ENCODE assay signal across 9 cellular contexts in genomic region chr17:58382108-58382884, GRCh38. TPM values are rescaled to one million over a fixed set of nuclear protein-coding genes. Genes with fewer than 3 reads are reported as not detected.
DNase-seq lines count a peak whose midpoint lies in the region; ATAC-seq, FAIRE-seq and TF ChIP-seq lines count a peak whose summit lies in the region.
"Had no signal": no experiment of that assay in that cellular context is flagged by ENCODE, and none has a peak within 500 bp of the region (broad histone marks: within the 10 kb centered on the region; RNA-seq: fewer than 3 reads in every experiment).

No MANE protein-coding gene starts in this region.

- H3K9me3 ChIP-seq in GM12878 (replicated peaks; ENCODE audit: control insufficient read depth, insufficient read depth, low read length) = no peaks in the 10 kb centered on the region

- H3K4me1 Mint-ChIP-seq in activated T-cell treated with anti-CD3 and anti-CD28 coated beads, Interleukin-2, amount 50 U/mL, for 24 hours (ENCODE audit: low read depth) = peaks cover 46% of the 10 kb centered on the region
- H3K4me1 Mint-ChIP-seq in type B pancreatic cell (ENCODE audit: unreplicated experiment) = peaks cover 54% of the 10 kb centered on the region

- peak overlapping the region; percentile 53 for H3K4me2 ChIP-seq in GM12878 (ENCODE audit: control insufficient read depth, insufficient read depth)

- CTCF ChIA-PET in GM12878 (lab: Yijun Ruan, JAX) = interaction anchor here (0.8 to 3.6 kb wide), 11 partner anchors 13 to 77 kb away, joined by 3 to 17 read pairs (median 5); partner anchors contain the start of genes RNF43 and SUPT4H1

- RAD21 ChIA-PET in GM12878 (lab: Charles Lee; ENCODE audit: unreplicated experiment) = interaction anchor here (0.7 to 8.4 kb wide), 8 partner anchors 10 to 40 kb away, joined by 3 to 70 read pairs (median 3); partner anchors contain the start of genes RNF43 and SUPT4H1

- H4K20me1 ChIP-seq in GM12878 (ENCODE audit: control insufficient read depth, insufficient read depth) = no peaks in the 10 kb centered on the region

- TF ChIP-seq CTCF in GM12878 (IDR thresholded peaks at IDR 0.05 in 2 of 3, conservative IDR thresholded peaks at IDR 0.05 in 1 of 3; ENCODE audit: control insufficient read depth in 2 of 3, extremely low read depth in 1 of 3, insufficient read depth in 1 of 3, low read depth in 3 of 3, low read length in 3 of 3) = no peak
- no peak for TF ChIP-seq CTCF in type B pancreatic cell (conservative IDR thresholded peaks at IDR 0.05)

- ATAC-seq in HG03159 (IDR thresholded peaks at IDR 0.05; ENCODE audit: unreplicated experiment) (peak; percentile 74), GM12878 (peak; percentile 90), HG02678 (IDR thresholded peaks at IDR 0.05; ENCODE audit: unreplicated experiment) (no peak)

- POLR2A ChIA-PET in GM12878 (lab: Charles Lee) = interaction anchor here (0.5 to 5.9 kb wide), 11 partner anchors 9 to 1125 kb away, joined by 3 to 29 read pairs (median 4); partner anchors contain the start of genes RNF43 and SUPT4H1

- no peaks in the 10 kb centered on the region for H3K36me3 Mint-ChIP-seq in activated T-cell treated with anti-CD3 and anti-CD28 coated beads, Interleukin-2, amount 50 U/mL, for 24 hours (ENCODE audit: low read depth)
- peaks cover under 1% of the 10 kb centered on the region for H3K36me3 Mint-ChIP-seq in type B pancreatic cell

- intact Hi-C loops in GM12878 (cut with micrococcal nuclease; ENCODE audit: unreplicated experiment) = loop anchor here (2.0 kb wide), 1 partner anchor 33 kb away; no protein-coding TSS in a partner anchor

- in situ Hi-C loops in GM12878 (cut with MboI) = no loop called here

- SMC1A ChIA-PET in GM12878 (lab: Charles Lee; ENCODE audit: uncharacterized antibody, unreplicated experiment) = interaction anchor here (0.6 to 7.5 kb wide), 17 partner anchors 11 to 146 kb away, joined by 3 to 74 read pairs (median 4); partner anchors contain the start of genes RNF43 and SUPT4H1

- BruUV-seq in GM12878 (replicated peaks; lab: Mats Ljungman, UMichigan) = no TSS peak

- no peaks in the 10 kb centered on the region for H3K27me3 ChIP-seq in GM12878 (replicated peaks in 1 of 2; ENCODE audit: control insufficient read depth in 2 of 2, insufficient read depth in 2 of 2, low read length in 1 of 2)

- no peak overlapping the region; the same call in 1 of the 2 replicates for H3K4me3 ChIP-seq in GM12878

- TF ChIP-seq POLR2A in GM12878 (IDR thresholded peaks at IDR 0.05; ENCODE audit: low read depth, low read length) = no peak

- FAIRE-seq in GM12878 (lab: Jason Lieb, UNC) = no peak

- WGBS in GM12878 (ENCODE audit: insufficient coverage, insufficient replicate concordance, low lambda C conversion rate, missing lambda C conversion rate) = 1% methylated on average over 4 of the region's 4 CpGs

- no peaks in the 10 kb centered on the region; a peak in 2 of 4 replicates for H3K36me3 ChIP-seq in GM12878 (ENCODE audit: control insufficient read depth in 2 of 2, insufficient read depth in 2 of 2, low read length in 1 of 2)

- H3K27ac Mint-ChIP-seq in activated T-cell treated with anti-CD3 and anti-CD28 coated beads, Interleukin-2, amount 50 U/mL, for 24 hours = peak overlapping the region; percentile 63
- peak overlapping the region; percentile 60 for H3K27ac Mint-ChIP-seq in type B pancreatic cell

- no peaks in the 10 kb centered on the region for H3K27me3 Mint-ChIP-seq in activated T-cell treated with anti-CD3 and anti-CD28 coated beads, Interleukin-2, amount 50 U/mL, for 24 hours
- H3K27me3 Mint-ChIP-seq in type B pancreatic cell = no peaks in the 10 kb centered on the region

- no peak overlapping the region for H3K4me3 Mint-ChIP-seq in activated T-cell treated with anti-CD3 and anti-CD28 coated beads, Interleukin-2, amount 50 U/mL, for 24 hours
- H3K4me3 Mint-ChIP-seq in type B pancreatic cell = peak overlapping the region; percentile 44

- no peak for TF ChIP-seq RAD21 in GM12878 (IDR thresholded peaks at IDR 0.05; ENCODE audit: insufficient read depth, low read depth, low read length)

- peak overlapping the region; percentile 42; the same call in 1 of the 2 replicates for H3K27ac ChIP-seq in GM12878 (ENCODE audit: control insufficient read depth, insufficient read depth)

- no peak for DNase-seq in activated T-cell treated with anti-CD3 and anti-CD28 coated beads, Interleukin-2, amount 50 U/mL, for 24 hours
- no peak for DNase-seq in activated T-cell treated with anti-CD3 and anti-CD28 coated beads, Interleukin-2, amount 50 U/mL, for 1 hour
- peak; percentile 44 for DNase-seq in GM12878 (ENCODE audit: low read depth, low spot score)
- no peak for DNase-seq in type B pancreatic cell (ENCODE audit: extremely low spot score, unreplicated experiment)
- no peak for DNase-seq in NCI-H2107 treated with DMSO at 0.1 percent for 48 hours (lab: John Stamatoyannopoulos, UW; ENCODE audit: unreplicated experiment)
- no peak for DNase-seq in SW 1271 (lab: John Stamatoyannopoulos, UW)
- DNase-seq: IMR-90 had no signal

- H2AFZ ChIP-seq in GM12878 (ENCODE audit: control insufficient read depth, low read depth, low read length) = peak overlapping the region; percentile 65

- no peaks in the 10 kb centered on the region for H3K9me3 Mint-ChIP-seq in activated T-cell treated with anti-CD3 and anti-CD28 coated beads, Interleukin-2, amount 50 U/mL, for 24 hours
- H3K9me3 Mint-ChIP-seq in type B pancreatic cell = no peaks in the 10 kb centered on the region

- H3K79me2 ChIP-seq in GM12878 (ENCODE audit: control insufficient read depth, insufficient read depth, low read length) = peaks cover 4% of the 10 kb centered on the region

- H3K9ac ChIP-seq in GM12878 (ENCODE audit: control insufficient read depth, insufficient read depth, low read length) = no peak overlapping the region

- no peak for TF ChIP-seq EP300 in GM12878 (IDR thresholded peaks at IDR 0.05; ENCODE audit: borderline replicate concordance in 1 of 2, control insufficient read depth in 1 of 2, low read depth in 2 of 2, low read length in 2 of 2)

- H3K4me1 ChIP-seq in GM12878 (ENCODE audit: control insufficient read depth, insufficient read depth, low read length) = peaks cover 19% of the 10 kb centered on the region

RNA-seq across cellular contexts. Expression of gene SUPT4H1, which starts 30.3 kb away (rescaled TPM):
- 8.8 and 9.5 TPM in 2 replicates for total RNA-seq in GM12878 (2013; cell fraction: nucleolus; rRNA removed)
- total RNA-seq in GM12878 (2014; rRNA removed) (87.9 and 92.8 TPM in 2 replicates), GM12878 (2014; rRNA removed; fragmentation: Illumina TruSeq; extraction: Trizol) (70.4 and 83.8 TPM in 2 replicates), GM12878 (2021) (87.0 and 93.2 TPM in 2 replicates), type B pancreatic cell (ENCODE audit: low replicate concordance) (75.7 and 82.9 TPM in 2 replicates)
- 90.2 TPM for polyA plus RNA-seq in GM12878 (2011; ENCODE audit: low read depth)
- polyA plus RNA-seq in GM12878 (2011; rRNA removed) (230 and 240 TPM in 2 replicates), GM12878 (2014; fragmentation: Illumina TruSeq; extraction: Trizol) (98.9 and 112 TPM in 2 replicates), GM12878 (2014; fragmentation: Nextera tagmentation; extraction: Ambion mirVana) (100 to 1,000 TPM; 148 to 293 TPM), GM12878 (2014; rRNA removed) (94.9 and 102 TPM in 2 replicates), GM12878 (2016; fragmentation: Nextera tagmentation; extraction: Ambion mirVana) (100 to 1,000 TPM; 143 to 159 TPM)
- polyA plus RNA-seq in GM12878 (2011; cell fraction: cytosol; rRNA removed) = 105 and 107 TPM in 2 replicates
- polyA plus RNA-seq in GM12878 (2011; cell fraction: nucleus; rRNA removed) = 61.5 and 64.9 TPM in 2 replicates
- 88.7 and 95.3 TPM in 2 replicates for polyA plus RNA-seq in GM12878 (2012)
- 60.9 and 80.0 TPM in 2 replicates for polyA minus RNA-seq in GM12878 (2011; rRNA and poly(A)+ RNA removed)
- polyA minus RNA-seq in GM12878 (2011; cell fraction: cytosol; rRNA and poly(A)+ RNA removed) = 11.5 and 19.8 TPM in 2 replicates
- 5.6 and 14.2 TPM in 2 replicates for polyA minus RNA-seq in GM12878 (2011; cell fraction: nucleus; rRNA and poly(A)+ RNA removed)

RNA-seq across cellular contexts. Expression of gene RNF43, which starts 35.0 kb away (rescaled TPM):
- 64.7 and 95.6 TPM in 2 replicates for total RNA-seq in GM12878 (2013; cell fraction: nucleolus; rRNA removed)
- total RNA-seq in GM12878 (2014; rRNA removed) (5.3 and 7.2 TPM in 2 replicates), GM12878 (2014; rRNA removed; fragmentation: Illumina TruSeq; extraction: Trizol) (4.4 and 4.5 TPM in 2 replicates), GM12878 (2021) (6.8 and 8.2 TPM in 2 replicates), type B pancreatic cell (ENCODE audit: low replicate concordance) (14.0 and 21.8 TPM in 2 replicates)
- polyA plus RNA-seq in GM12878 (2011; ENCODE audit: low read depth) = 0.51 TPM
- polyA plus RNA-seq in GM12878 (2011; rRNA removed) (16.7 and 20.8 TPM in 2 replicates), GM12878 (2014; fragmentation: Illumina TruSeq; extraction: Trizol) (6.6 and 6.7 TPM in 2 replicates), GM12878 (2014; fragmentation: Nextera tagmentation; extraction: Ambion mirVana) (1 to 10 TPM; 1.2 to 1.3 TPM), GM12878 (2014; rRNA removed) (5.8 and 5.9 TPM in 2 replicates), GM12878 (2016; fragmentation: Nextera tagmentation; extraction: Ambion mirVana) (1 to 10 TPM; 4.4 to 5.1 TPM)
- 11.2 and 14.7 TPM in 2 replicates for polyA plus RNA-seq in GM12878 (2011; cell fraction: cytosol; rRNA removed)
- polyA plus RNA-seq in GM12878 (2011; cell fraction: nucleus; rRNA removed) = 36.9 and 40.7 TPM in 2 replicates
- polyA plus RNA-seq in GM12878 (2012) = 1.1 and 1.5 TPM in 2 replicates
- 24.1 and 28.7 TPM in 2 replicates for polyA minus RNA-seq in GM12878 (2011; rRNA and poly(A)+ RNA removed)
- 3.8 and 4.9 TPM in 2 replicates for polyA minus RNA-seq in GM12878 (2011; cell fraction: cytosol; rRNA and poly(A)+ RNA removed)
- polyA minus RNA-seq in GM12878 (2011; cell fraction: nucleus; rRNA and poly(A)+ RNA removed) = 16.9 and 28.5 TPM in 2 replicates
- polyA plus RNA-seq: IMR-90 had no signal

RNA-seq across cellular contexts. Expression of gene TSPOAP1, which starts 53.7 kb away (rescaled TPM):
- 52.4 and 53.8 TPM in 2 replicates for total RNA-seq in GM12878 (2013; cell fraction: nucleolus; rRNA removed)
- total RNA-seq in GM12878 (2014; rRNA removed) (5.6 and 5.7 TPM in 2 replicates), GM12878 (2014; rRNA removed; fragmentation: Illumina TruSeq; extraction: Trizol) (2.8 and 3.6 TPM in 2 replicates), GM12878 (2021) (6.5 and 8.8 TPM in 2 replicates), type B pancreatic cell (ENCODE audit: low replicate concordance) (9.7 and 18.4 TPM in 2 replicates)
- polyA plus RNA-seq in GM12878 (2011; ENCODE audit: low read depth) = 5.7 TPM
- polyA plus RNA-seq in GM12878 (2011; rRNA removed) (11.6 and 16.4 TPM in 2 replicates), GM12878 (2014; fragmentation: Illumina TruSeq; extraction: Trizol) (1.2 and 4.2 TPM in 2 replicates), GM12878 (2014; fragmentation: Nextera tagmentation; extraction: Ambion mirVana) (under 1 TPM in 1 of 2 experiments, not detected in 1; 0.58 TPM), GM12878 (2014; rRNA removed) (8.5 and 10.9 TPM in 2 replicates), GM12878 (2016; fragmentation: Nextera tagmentation; extraction: Ambion mirVana) (1 to 10 TPM; 2.2 to 3.2 TPM)
- 12.2 and 16.5 TPM in 2 replicates for polyA plus RNA-seq in GM12878 (2011; cell fraction: cytosol; rRNA removed)
- 164 and 168 TPM in 2 replicates for polyA plus RNA-seq in GM12878 (2011; cell fraction: nucleus; rRNA removed)
- polyA plus RNA-seq in GM12878 (2012) = 9.8 and 14.2 TPM in 2 replicates
- polyA minus RNA-seq in GM12878 (2011; rRNA and poly(A)+ RNA removed) = 7.2 and 17.1 TPM in 2 replicates
- 6.4 and 6.7 TPM in 2 replicates for polyA minus RNA-seq in GM12878 (2011; cell fraction: cytosol; rRNA and poly(A)+ RNA removed)
- polyA minus RNA-seq in GM12878 (2011; cell fraction: nucleus; rRNA and poly(A)+ RNA removed) = 16.2 and 33.3 TPM in 2 replicates
